ENCODE assay signal across 1 cellular context in the genomic region with DNA sequence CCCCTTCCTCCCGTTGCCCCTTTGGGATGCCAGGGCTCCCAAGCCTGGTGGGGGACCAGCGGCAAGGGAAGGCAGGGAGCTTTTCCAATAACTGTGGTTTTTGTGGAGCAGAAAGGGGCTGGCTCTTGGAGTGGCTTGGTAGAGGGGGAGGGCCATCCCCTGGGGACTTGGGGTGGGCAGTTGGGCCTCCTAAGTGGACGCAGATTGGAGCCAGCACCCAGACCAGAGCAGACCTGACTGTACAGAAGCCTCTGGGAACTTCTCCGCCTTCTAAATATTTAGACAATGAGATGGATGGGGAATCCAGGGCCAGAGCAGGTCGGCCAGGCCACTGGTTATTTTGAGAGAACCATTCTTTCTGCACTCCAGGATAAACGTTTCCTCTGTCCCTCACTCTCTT.
TF ChIP-seq lines count a peak whose summit lies in the region.

No MANE protein-coding gene starts in this region.

TF ChIP-seq in H1, 55 proteins besides CTCF, POLR2A, EP300 and RAD21:
- TF ChIP-seq TEAD4 (IDR thresholded peaks at IDR 0.05; ENCODE audit: low read depth, low read length) (no peak), SUZ12 (IDR thresholded peaks at IDR 0.05; ENCODE audit: low read length) (no peak), ASH2L (IDR thresholded peaks at IDR 0.05; ENCODE audit: low read length) (no peak), CBX8 (IDR thresholded peaks at IDR 0.05; ENCODE audit: borderline replicate concordance, low read depth, low read length) (no peak), YY1 (IDR thresholded peaks at IDR 0.05; ENCODE audit: low read depth, low read length) (no peak), CBX5 (IDR thresholded peaks at IDR 0.05; ENCODE audit: low read depth, low read length) (no peak), SP2 (IDR thresholded peaks at IDR 0.05; ENCODE audit: low read length) (no peak), PHF8 (conservative IDR thresholded peaks at IDR 0.05; ENCODE audit: low read depth, low read length) (no peak), SP1 (IDR thresholded peaks at IDR 0.05; ENCODE audit: low read depth, low read length) (no peak), GTF2F1 (IDR thresholded peaks at IDR 0.05; ENCODE audit: borderline replicate concordance, low read depth, low read length) (no peak), JUN (IDR thresholded peaks at IDR 0.05; ENCODE audit: low read depth, low read length) (no peak), CTBP2 (IDR thresholded peaks at IDR 0.05; ENCODE audit: borderline replicate concordance, insufficient read depth, insufficient read length, low read length) (no peak), RNF2 (IDR thresholded peaks at IDR 0.05; ENCODE audit: borderline replicate concordance, low read depth, low read length, missing control alignments, poor library complexity, severe bottlenecking) (no peak)
